In the genomic region with DNA sequence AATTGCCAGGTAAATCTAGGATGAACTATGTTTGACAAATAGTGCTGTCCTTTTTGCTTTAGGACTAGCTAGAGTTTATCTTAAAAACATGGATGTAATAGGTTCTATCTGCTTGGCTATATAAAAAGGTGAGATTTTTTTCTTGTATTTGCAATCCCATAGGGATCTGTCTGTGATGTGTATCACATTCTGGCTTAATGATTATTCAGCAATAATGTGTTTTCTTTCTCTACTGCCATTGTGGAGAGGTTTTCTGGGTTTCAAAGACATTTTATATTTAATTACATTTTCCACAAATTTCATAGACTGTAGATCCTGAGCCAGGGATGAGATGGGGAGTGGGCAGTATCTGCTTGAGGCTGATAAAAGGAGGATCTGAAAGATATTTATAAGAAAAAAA, we compare ENCODE assay signal across 28 cellular contexts.
"Had no signal": no experiment of that assay in that cellular context is flagged by ENCODE, and none has a peak within 500 bp of the region (broad histone marks: within the 10 kb centered on the region; RNA-seq: fewer than 3 reads in every experiment).

No MANE protein-coding gene starts in this region.

- H3K27me3 ChIP-seq: colonic mucosa, esophagus muscularis mucosa, esophagus squamous epithelium, foreskin keratinocyte, gastrocnemius medialis, gastroesophageal sphincter, heart left ventricle, heart right ventricle had no signal

- H3K36me3 ChIP-seq: colonic mucosa, esophagus muscularis mucosa, esophagus squamous epithelium, gastrocnemius medialis, gastroesophageal sphincter, heart left ventricle, heart right ventricle had no signal

- ATAC-seq: effector memory CD8-positive, alpha-beta T cell; esophagus mucosa; foreskin keratinocyte; gastrocnemius medialis; gastroesophageal sphincter; heart left ventricle; heart right ventricle had no signal

- H3K9me3 ChIP-seq: colonic mucosa, esophagus muscularis mucosa, esophagus squamous epithelium, gastrocnemius medialis, gastroesophageal sphincter had no signal

- FAIRE-seq: colon, endometrium, endothelial cell of umbilical vein, frontal cortex had no signal

- DNase-seq: colonic mucosa; cortex of kidney; dermis blood vessel endothelial cell; dorsolateral prefrontal cortex; effector CD4-positive, alpha-beta T cell; effector CD8-positive, alpha-beta T cell; effector memory CD4-positive, alpha-beta T cell; effector memory CD8-positive, alpha-beta T cell; endodermal cell; erythroblast; esophagus squamous epithelium; foreskin fibroblast; foreskin keratinocyte; foreskin melanocyte; gastrocnemius medialis; glutamatergic neuron; head of caudate nucleus; heart left ventricle; heart right ventricle had no signal

- H3K4me3 ChIP-seq: colonic mucosa, coronary artery, dorsolateral prefrontal cortex, esophagus muscularis mucosa, esophagus squamous epithelium, gastrocnemius medialis, gastroesophageal sphincter, heart left ventricle, heart right ventricle had no signal

- H3K4me1 ChIP-seq: colonic mucosa, esophagus muscularis mucosa, esophagus squamous epithelium, foreskin keratinocyte, gastrocnemius medialis, gastroesophageal sphincter, heart left ventricle, heart right ventricle had no signal

- H3K27ac ChIP-seq: colonic mucosa, coronary artery, dorsolateral prefrontal cortex, epithelial cell of prostate, esophagus muscularis mucosa, esophagus squamous epithelium, foreskin keratinocyte, gastrocnemius medialis, gastroesophageal sphincter, heart left ventricle, heart right ventricle had no signal
